16 cellular contexts compared by ENCODE assay signal in the genomic region with DNA sequence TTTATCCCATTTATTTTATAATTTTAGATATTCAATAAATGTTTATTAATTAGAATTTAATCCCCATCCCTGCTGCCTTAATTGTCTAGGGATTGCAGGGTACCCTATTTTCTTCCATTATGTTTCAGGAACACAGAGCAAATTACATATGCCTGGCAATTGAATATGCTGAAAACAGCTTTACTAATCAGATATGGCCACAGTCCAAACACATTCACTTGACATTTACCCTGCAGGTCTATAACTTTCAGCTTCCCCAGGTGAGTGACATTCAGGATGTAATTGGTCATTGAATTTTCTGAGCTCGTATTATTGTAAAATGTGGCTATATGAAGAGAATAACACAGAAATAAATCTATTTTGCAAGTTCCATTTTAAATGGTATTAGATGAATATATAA.
"Had no signal": no experiment of that assay in that cellular context is flagged by ENCODE, and none has a peak within 500 bp of the region (broad histone marks: within the 10 kb centered on the region; RNA-seq: fewer than 3 reads in every experiment).

No MANE protein-coding gene starts in this region.

- DNase-seq: activated CD4-positive, alpha-beta memory T cell treated with anti-CD3 and anti-CD28 coated beads for 36 hours; activated CD4-positive, alpha-beta T cell treated with anti-CD3 and anti-CD28 coated beads for 48 hours; activated effector memory CD4-positive, alpha-beta T cell treated with anti-CD3 and anti-CD28 coated beads, Interleukin-2, amount 50 U/mL, for 16 hours; activated naive CD4-positive, alpha-beta T cell treated with anti-CD3 and anti-CD28 coated beads, Interleukin-2, amount 10 ng/mL, durations not matched to agents 7 days and 5 days; amygdala; glutamatergic neuron; kidney glomerular epithelial cell; left ventricle myocardium inferior; natural killer cell; retina; sigmoid colon; stimulated activated CD4-positive, alpha-beta T cell treated with anti-CD3 and anti-CD28 coated beads, Interleukin-15, amount 100 ng/mL, for 24 hours; stimulated activated naive B cell treated with anti-CD40 and anti-IgM and Interleukin-4, amounts not matched to agents 10 μg/mL and 1 μg/mL and 100 μg/mL, for 72 hours; transverse colon had no signal

- H3K27ac Mint-ChIP-seq: activated CD4-positive, alpha-beta memory T cell treated with anti-CD3 and anti-CD28 coated beads for 36 hours; activated naive CD4-positive, alpha-beta T cell treated with anti-CD3 and anti-CD28 coated beads, Interleukin-2, amount 10 ng/mL, durations not matched to agents 7 days and 5 days; mesothelial cell of epicardium; natural killer cell; progenitor cell of endocrine pancreas; stimulated activated naive B cell treated with anti-CD40 and anti-IgM and Interleukin-4, amounts not matched to agents 10 μg/mL and 1 μg/mL and 100 μg/mL, for 72 hours had no signal

- H3K4me3 Mint-ChIP-seq: activated CD4-positive, alpha-beta memory T cell treated with anti-CD3 and anti-CD28 coated beads for 36 hours; activated naive CD4-positive, alpha-beta T cell treated with anti-CD3 and anti-CD28 coated beads, Interleukin-2, amount 10 ng/mL, durations not matched to agents 7 days and 5 days; mesothelial cell of epicardium; natural killer cell; stimulated activated naive B cell treated with anti-CD40 and anti-IgM and Interleukin-4, amounts not matched to agents 10 μg/mL and 1 μg/mL and 100 μg/mL, for 72 hours had no signal

- H3K27me3 Mint-ChIP-seq: activated CD4-positive, alpha-beta memory T cell treated with anti-CD3 and anti-CD28 coated beads for 36 hours; activated naive CD4-positive, alpha-beta T cell treated with anti-CD3 and anti-CD28 coated beads, Interleukin-2, amount 10 ng/mL, durations not matched to agents 7 days and 5 days; progenitor cell of endocrine pancreas; stimulated activated naive B cell treated with anti-CD40 and anti-IgM and Interleukin-4, amounts not matched to agents 10 μg/mL and 1 μg/mL and 100 μg/mL, for 72 hours had no signal

- H3K4me1 Mint-ChIP-seq: activated naive CD4-positive, alpha-beta T cell treated with anti-CD3 and anti-CD28 coated beads, Interleukin-2, amount 10 ng/mL, durations not matched to agents 7 days and 5 days; mesothelial cell of epicardium; natural killer cell; stimulated activated naive B cell treated with anti-CD40 and anti-IgM and Interleukin-4, amounts not matched to agents 10 μg/mL and 1 μg/mL and 100 μg/mL, for 72 hours had no signal

- H3K36me3 Mint-ChIP-seq: activated CD4-positive, alpha-beta memory T cell treated with anti-CD3 and anti-CD28 coated beads for 36 hours; activated naive CD4-positive, alpha-beta T cell treated with anti-CD3 and anti-CD28 coated beads, Interleukin-2, amount 10 ng/mL, durations not matched to agents 7 days and 5 days; mesothelial cell of epicardium; natural killer cell; stimulated activated naive B cell treated with anti-CD40 and anti-IgM and Interleukin-4, amounts not matched to agents 10 μg/mL and 1 μg/mL and 100 μg/mL, for 72 hours had no signal

- ATAC-seq: natural killer cell; stimulated activated naive B cell treated with anti-CD40 and anti-IgM and Interleukin-4, amounts not matched to agents 10 μg/mL and 1 μg/mL and 100 μg/mL, for 72 hours had no signal

- H3K9me3 Mint-ChIP-seq: activated CD4-positive, alpha-beta memory T cell treated with anti-CD3 and anti-CD28 coated beads for 36 hours; activated naive CD4-positive, alpha-beta T cell treated with anti-CD3 and anti-CD28 coated beads, Interleukin-2, amount 10 ng/mL, durations not matched to agents 7 days and 5 days; mesothelial cell of epicardium; natural killer cell; stimulated activated naive B cell treated with anti-CD40 and anti-IgM and Interleukin-4, amounts not matched to agents 10 μg/mL and 1 μg/mL and 100 μg/mL, for 72 hours had no signal
